In genomic region chr9:33025572-33026347, GRCh38 we compare ENCODE assay signal across 8 cellular contexts.
DNase-seq lines count a peak whose midpoint lies in the region; ATAC-seq and TF ChIP-seq lines count a peak whose summit lies in the region.

No MANE protein-coding gene starts in this region.

- H3K9me3 Mint-ChIP-seq in nephron, result no peaks in the 10 kb centered on the region
- H3K9me3 Mint-ChIP-seq in stimulated activated naive CD8-positive, alpha-beta T cell treated with anti-CD3 and anti-CD28 coated beads, Interleukin-15, amount 100 ng/mL, for 72 hours, result no peaks in the 10 kb centered on the region

- DNase-seq in OCI-M1 (lab: John Stamatoyannopoulos, UW) (peak; percentile 93), activated T-helper 1 cell treated with Interleukin-2 at 50 U/mL for 16 hours (ENCODE audit: low read depth) (peak; percentile 65), fibroblast of mammary gland (ENCODE audit: low read depth) (peak; percentile 27)
- DNase-seq in stimulated activated naive CD8-positive, alpha-beta T cell treated with anti-CD3 and anti-CD28 coated beads, Interleukin-15, amount 100 ng/mL, for 72 hours, result peak; percentile 80 to 89

- H3K36me3 Mint-ChIP-seq in nephron (ENCODE audit: low read depth), result peaks cover 45% of the 10 kb centered on the region

- no peaks in the 10 kb centered on the region for H3K27me3 Mint-ChIP-seq in nephron (ENCODE audit: low read depth)
- H3K27me3 Mint-ChIP-seq in stimulated activated naive CD8-positive, alpha-beta T cell treated with anti-CD3 and anti-CD28 coated beads, Interleukin-15, amount 100 ng/mL, for 72 hours, result no peaks in the 10 kb centered on the region

- peak overlapping the region; percentile 99 for H3K27ac ChIP-seq in C4-2B

- TF ChIP-seq CTCF in C4-2B (conservative IDR thresholded peaks at IDR 0.05), result no peak
- TF ChIP-seq CTCF in fibroblast of mammary gland (conservative IDR thresholded peaks at IDR 0.05; ENCODE audit: control insufficient read depth, insufficient read depth, low read depth, low read length), result no peak
- TF ChIP-seq CTCF in nephron (IDR thresholded peaks at IDR 0.05; ENCODE audit: unreplicated experiment in 3 of 3), result no peak

- H3K4me3 Mint-ChIP-seq in nephron, result peak overlapping the region; percentile 98 to 99 (median 99)
- peak overlapping the region; percentile 89 for H3K4me3 Mint-ChIP-seq in stimulated activated naive CD8-positive, alpha-beta T cell treated with anti-CD3 and anti-CD28 coated beads, Interleukin-15, amount 100 ng/mL, for 72 hours

- H3K4me1 Mint-ChIP-seq in nephron, result peaks cover 58% of the 10 kb centered on the region
- peaks cover 83% of the 10 kb centered on the region for H3K4me1 Mint-ChIP-seq in stimulated activated naive CD8-positive, alpha-beta T cell treated with anti-CD3 and anti-CD28 coated beads, Interleukin-15, amount 100 ng/mL, for 72 hours

- peak; percentile 28 for ATAC-seq in GM19452 (IDR thresholded peaks at IDR 0.05; ENCODE audit: unreplicated experiment)
- peak; percentile 18 for ATAC-seq in HG03575 (IDR thresholded peaks at IDR 0.05; ENCODE audit: extremely low read depth, insufficient number of reproducible peaks, low FRiP score, unreplicated experiment)
- ATAC-seq in stimulated activated naive CD8-positive, alpha-beta T cell treated with anti-CD3 and anti-CD28 coated beads, Interleukin-15, amount 100 ng/mL, for 72 hours, result peak; percentile 77

- peak overlapping the region; percentile 90 to 97 (median 97) for H3K27ac Mint-ChIP-seq in nephron
- peak overlapping the region; percentile 94 to 97 for H3K27ac Mint-ChIP-seq in stimulated activated naive CD8-positive, alpha-beta T cell treated with anti-CD3 and anti-CD28 coated beads, Interleukin-15, amount 100 ng/mL, for 72 hours

- peak overlapping the region; percentile 97 for H3K4me3 ChIP-seq in fibroblast of mammary gland (ENCODE audit: control insufficient read depth, low read depth, low read length)

Comparison
In these comparisons a context has a peak if more than half of its experiments do, and no peak if none do; other contexts are left out.
1. Peak in every context shown above with its lines: DNase-seq, ATAC-seq, H3K4me3 ChIP-seq and H3K27ac ChIP-seq.
2. ATAC-seq: peak in every context shown above with its lines; median percentile 77 in stimulated activated naive CD8-positive, alpha-beta T cell treated with anti-CD3 and anti-CD28 coated beads, Interleukin-15, amount 100 ng/mL, for 72 hours; 28 in GM19452; 18 in HG03575.
3. DNase-seq: peak in every context shown above with its lines; median percentile 93 in OCI-M1; 84 in stimulated activated naive CD8-positive, alpha-beta T cell treated with anti-CD3 and anti-CD28 coated beads, Interleukin-15, amount 100 ng/mL, for 72 hours; 65 in activated T-helper 1 cell treated with Interleukin-2 at 50 U/mL for 16 hours; 27 in fibroblast of mammary gland.